In the genomic region with DNA sequence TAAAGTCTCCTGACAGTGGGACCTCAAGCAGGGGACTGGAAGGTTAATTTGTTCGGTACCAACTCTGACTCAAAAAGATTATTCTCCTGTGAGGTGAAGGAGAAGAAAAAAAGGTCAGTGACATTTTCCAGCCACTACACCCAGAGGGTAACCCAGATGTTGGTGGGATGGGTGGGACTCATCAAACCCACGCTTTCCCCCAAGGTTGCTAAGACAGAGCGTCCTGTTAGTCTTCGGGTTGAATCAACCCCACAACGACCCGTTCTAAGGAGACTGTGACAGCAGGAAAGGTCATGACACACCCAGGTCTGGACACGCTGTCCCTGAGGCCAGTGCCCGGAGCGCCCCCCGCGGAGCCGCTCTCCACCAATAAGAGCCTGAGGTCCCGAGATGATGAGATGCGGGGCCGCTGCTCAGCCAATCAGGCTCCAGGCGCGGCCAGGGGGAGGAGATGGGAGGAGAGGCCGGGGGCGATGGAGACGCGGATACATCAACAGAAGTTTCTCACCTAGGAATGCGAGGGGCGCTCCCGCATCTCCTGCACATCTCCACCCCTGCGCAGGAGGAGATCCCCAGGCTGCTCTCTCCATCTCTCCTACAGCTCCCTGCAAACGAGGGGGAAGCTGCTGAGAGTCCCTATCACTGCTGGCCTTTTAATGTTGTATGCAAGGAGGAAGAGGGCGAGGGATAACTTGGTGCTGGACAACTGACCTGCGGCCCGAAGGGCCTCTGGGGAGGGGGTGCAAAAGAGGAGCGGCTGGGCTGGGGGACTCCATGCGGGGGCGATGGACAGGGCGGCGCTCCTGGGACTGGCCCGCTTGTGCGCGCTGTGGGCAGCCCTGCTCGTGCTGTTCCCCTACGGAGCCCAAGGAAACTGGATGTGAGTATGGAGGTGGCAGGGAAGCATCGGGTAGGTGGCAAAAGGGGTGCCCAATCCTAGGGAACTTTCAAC, we compare ENCODE assay signal across 8 cellular contexts. TPM values are rescaled to one million over a fixed set of nuclear protein-coding genes. Genes with fewer than 3 reads are reported as not detected.
A peak's percentile ranks its signal among the peaks of the same experiment; 100 is the strongest.
DNase-seq lines count a peak whose midpoint lies in the region; ATAC-seq and TF ChIP-seq lines count a peak whose summit lies in the region.

A gene with protein sequence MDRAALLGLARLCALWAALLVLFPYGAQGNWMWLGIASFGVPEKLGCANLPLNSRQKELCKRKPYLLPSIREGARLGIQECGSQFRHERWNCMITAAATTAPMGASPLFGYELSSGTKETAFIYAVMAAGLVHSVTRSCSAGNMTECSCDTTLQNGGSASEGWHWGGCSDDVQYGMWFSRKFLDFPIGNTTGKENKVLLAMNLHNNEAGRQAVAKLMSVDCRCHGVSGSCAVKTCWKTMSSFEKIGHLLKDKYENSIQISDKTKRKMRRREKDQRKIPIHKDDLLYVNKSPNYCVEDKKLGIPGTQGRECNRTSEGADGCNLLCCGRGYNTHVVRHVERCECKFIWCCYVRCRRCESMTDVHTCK (plus strand): TSS at position 493 of the 952 bp plus-strand sequence. CDS start 293 bp downstream, at position 786.

- H3K4me1 ChIP-seq in hepatocyte (ENCODE audit: insufficient read depth) (peaks cover 7% of the 10 kb centered on the region), smooth muscle cell (ENCODE audit: low read depth) (peaks cover 15% of the 10 kb centered on the region)

- H3K4me1 Mint-ChIP-seq in activated naive CD4-positive, alpha-beta T cell treated with anti-CD3 and anti-CD28 coated beads for 36 hours (ENCODE audit: low read depth) = peaks cover 19% of the 10 kb centered on the region
- peaks cover 17% of the 10 kb centered on the region for H3K4me1 Mint-ChIP-seq in activated CD8-positive, alpha-beta T cell treated with anti-CD3 and anti-CD28 coated beads, Interleukin-2, amount 10 ng/mL, durations not matched to agents 7 days and 5 days (ENCODE audit: low read depth)

- no peaks in the 10 kb centered on the region for H3K9me2 ChIP-seq in hepatocyte (replicated peaks; ENCODE audit: insufficient read depth)

- H3K79me2 ChIP-seq in hepatocyte (no peaks in the 10 kb centered on the region), smooth muscle cell (ENCODE audit: low read depth) (no peaks in the 10 kb centered on the region)

- H3K4me2 ChIP-seq in hepatocyte (peak within 1 kb of the TSS; percentile 94), smooth muscle cell (peak within 1 kb of the TSS; percentile 89)

- H3K9me3 Mint-ChIP-seq in activated naive CD4-positive, alpha-beta T cell treated with anti-CD3 and anti-CD28 coated beads for 36 hours = no peaks in the 10 kb centered on the region
- H3K9me3 Mint-ChIP-seq in activated CD8-positive, alpha-beta T cell treated with anti-CD3 and anti-CD28 coated beads, Interleukin-2, amount 10 ng/mL, durations not matched to agents 7 days and 5 days (ENCODE audit: insufficient read depth) = no peaks in the 10 kb centered on the region

- no peaks in the 10 kb centered on the region for H3F3A ChIP-seq in smooth muscle cell (ENCODE audit: low read depth)

- H3K9me3 ChIP-seq in hepatocyte (ENCODE audit: low read depth) (no peaks in the 10 kb centered on the region), smooth muscle cell (replicated peaks; ENCODE audit: low read depth) (no peaks in the 10 kb centered on the region)

- H3K9ac ChIP-seq in smooth muscle cell (ENCODE audit: low read depth) = no peak within 1 kb of the TSS

- 26% methylated on average over 38 of the region's 40 CpGs for WGBS in hepatocyte (ENCODE audit: low lambda C conversion rate, missing lambda C conversion rate)
- 19% methylated on average over 37 of the region's 40 CpGs for WGBS in smooth muscle cell (ENCODE audit: low lambda C conversion rate)

- H3K4me3 Mint-ChIP-seq in activated naive CD4-positive, alpha-beta T cell treated with anti-CD3 and anti-CD28 coated beads for 36 hours = peak within 1 kb of the TSS; percentile 21
- H3K4me3 Mint-ChIP-seq in activated CD8-positive, alpha-beta T cell treated with anti-CD3 and anti-CD28 coated beads, Interleukin-2, amount 10 ng/mL, durations not matched to agents 7 days and 5 days = peak within 1 kb of the TSS; percentile 52

- H3K27me3 Mint-ChIP-seq in activated naive CD4-positive, alpha-beta T cell treated with anti-CD3 and anti-CD28 coated beads for 36 hours (ENCODE audit: low read depth) = peaks cover 56% of the 10 kb centered on the region
- peaks cover 50% of the 10 kb centered on the region for H3K27me3 Mint-ChIP-seq in activated CD8-positive, alpha-beta T cell treated with anti-CD3 and anti-CD28 coated beads, Interleukin-2, amount 10 ng/mL, durations not matched to agents 7 days and 5 days (ENCODE audit: low read depth)

- no peaks in the 10 kb centered on the region for H3K36me3 Mint-ChIP-seq in activated naive CD4-positive, alpha-beta T cell treated with anti-CD3 and anti-CD28 coated beads for 36 hours (ENCODE audit: low read depth)
- no peaks in the 10 kb centered on the region for H3K36me3 Mint-ChIP-seq in activated CD8-positive, alpha-beta T cell treated with anti-CD3 and anti-CD28 coated beads, Interleukin-2, amount 10 ng/mL, durations not matched to agents 7 days and 5 days (ENCODE audit: low read depth)

- no peak for TF ChIP-seq CTCF in hepatocyte (IDR thresholded peaks at IDR 0.05; ENCODE audit: poor library complexity)
- no peak for TF ChIP-seq CTCF in smooth muscle cell (IDR thresholded peaks at IDR 0.05; ENCODE audit: borderline replicate concordance, insufficient read depth, poor library complexity, severe bottlenecking)

- H3K27ac Mint-ChIP-seq in activated naive CD4-positive, alpha-beta T cell treated with anti-CD3 and anti-CD28 coated beads for 36 hours = no peak within 1 kb of the TSS
- no peak within 1 kb of the TSS for H3K27ac Mint-ChIP-seq in activated CD8-positive, alpha-beta T cell treated with anti-CD3 and anti-CD28 coated beads, Interleukin-2, amount 10 ng/mL, durations not matched to agents 7 days and 5 days

- H3K4me3 ChIP-seq in hepatocyte = peak within 1 kb of the TSS; percentile 54
- H3K4me3 ChIP-seq in smooth muscle cell = peak within 1 kb of the TSS; percentile 52

- intact Hi-C loops in activated naive CD4-positive, alpha-beta T cell treated with anti-CD3 and anti-CD28 coated beads for 36 hours (cut with micrococcal nuclease) = loop anchor here (1.0 kb wide), 1 partner anchor 219 kb away; no protein-coding TSS in a partner anchor

- H2AFZ ChIP-seq in hepatocyte (peak within 1 kb of the TSS; percentile 41), smooth muscle cell (ENCODE audit: low read depth) (peak within 1 kb of the TSS; percentile 32)

- H4K20me1 ChIP-seq in hepatocyte (ENCODE audit: insufficient read depth, poor library complexity, severe bottlenecking) (no peaks in the 10 kb centered on the region), smooth muscle cell (ENCODE audit: low read depth) (no peaks in the 10 kb centered on the region)

- CTCF ChIA-PET in activated naive CD4-positive, alpha-beta T cell treated with anti-CD3 and anti-CD28 coated beads for 36 hours (lab: Charles Lee) = no interaction called here
- CTCF ChIA-PET in activated CD8-positive, alpha-beta T cell treated with anti-CD3 and anti-CD28 coated beads, Interleukin-2, amount 10 ng/mL, durations not matched to agents 7 days and 5 days (lab: Charles Lee) = interaction anchor here (1.0 to 1.4 kb wide), 2 partner anchors 38 to 218 kb away, joined by 3 to 6 read pairs; no protein-coding TSS in a partner anchor

- ATAC-seq in activated CD8-positive, alpha-beta T cell treated with anti-CD3 and anti-CD28 coated beads, Interleukin-2, amount 10 ng/mL, durations not matched to agents 7 days and 5 days = no peak
- ATAC-seq in HG03342 (IDR thresholded peaks at IDR 0.05; ENCODE audit: unreplicated experiment) = no peak
- no peak for ATAC-seq in HG02763 (IDR thresholded peaks at IDR 0.05; ENCODE audit: unreplicated experiment)

- H3K27ac ChIP-seq in hepatocyte (no peak within 1 kb of the TSS), smooth muscle cell (ENCODE audit: low read depth) (no peak within 1 kb of the TSS)

- POLR2A ChIA-PET in activated CD8-positive, alpha-beta T cell treated with anti-CD3 and anti-CD28 coated beads, Interleukin-2, amount 10 ng/mL, durations not matched to agents 7 days and 5 days (lab: Charles Lee) = no interaction called here

- H3K36me3 ChIP-seq in hepatocyte (replicated peaks; ENCODE audit: insufficient read depth, low read depth) (no peaks in the 10 kb centered on the region), smooth muscle cell (ENCODE audit: low read depth) (no peaks in the 10 kb centered on the region)

- peaks cover 56% of the 10 kb centered on the region for H3K27me3 ChIP-seq in hepatocyte
- H3K27me3 ChIP-seq in smooth muscle cell (ENCODE audit: low read depth) = peaks cover 61% of the 10 kb centered on the region

- DNase-seq in activated naive CD4-positive, alpha-beta T cell treated with anti-CD3 and anti-CD28 coated beads for 36 hours = no peak
- no peak for DNase-seq in activated naive CD4-positive, alpha-beta T cell (lab: John Stamatoyannopoulos, UW)
- DNase-seq in activated CD8-positive, alpha-beta T cell treated with anti-CD3 and anti-CD28 coated beads, Interleukin-2, amount 10 ng/mL, durations not matched to agents 7 days and 5 days = no peak
- DNase-seq in hepatocyte (ENCODE audit: low spot score) (no peak), smooth muscle cell (lab: John Stamatoyannopoulos, UW; ENCODE audit: unreplicated experiment) (no peak), RPMI8226 (no peak)

RNA-seq across cellular contexts. Expression of the gene that starts here (rescaled TPM):
- total RNA-seq in activated naive CD4-positive, alpha-beta T cell treated with anti-CD3 and anti-CD28 coated beads for 36 hours = not detected
- total RNA-seq in activated CD8-positive, alpha-beta T cell treated with anti-CD3 and anti-CD28 coated beads, Interleukin-2, amount 10 ng/mL, durations not matched to agents 7 days and 5 days = not detected
- total RNA-seq in hepatocyte = 1.7 and 2.8 TPM in 2 replicates
- 0.52 and 0.58 TPM in 2 replicates for polyA plus RNA-seq in hepatocyte
- total RNA-seq in smooth muscle cell = not detected in 2 replicates
- polyA plus RNA-seq in smooth muscle cell = 0.08 and 0.63 TPM in 2 replicates
